In the genomic region with DNA sequence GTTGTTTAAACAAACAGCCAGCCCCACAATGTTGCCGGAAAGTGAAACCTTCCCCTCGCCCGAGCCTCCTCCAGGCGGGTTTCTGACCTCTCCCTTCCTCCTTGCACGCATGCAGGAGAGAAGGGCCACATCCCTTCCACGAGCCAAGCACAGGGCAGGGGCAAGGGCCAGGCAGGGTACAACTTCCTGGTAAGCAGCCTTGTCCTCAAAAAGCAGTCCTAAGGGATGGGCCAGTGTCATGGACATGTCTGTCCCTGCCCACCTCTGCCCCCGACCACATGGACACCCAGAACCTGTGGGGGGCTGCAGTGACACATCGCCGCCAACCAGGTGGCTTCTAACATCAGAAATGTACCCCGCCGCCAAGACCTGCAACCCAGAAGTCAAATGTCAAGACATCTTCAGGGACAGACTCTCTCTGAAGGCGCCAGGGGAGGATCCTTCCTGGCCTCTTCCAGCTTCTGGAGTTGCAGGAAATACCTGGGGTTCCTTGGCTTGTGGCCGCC, we compare ENCODE assay signal across 19 cellular contexts.
A peak's percentile ranks its signal among the peaks of the same experiment; 100 is the strongest.
DNase-seq lines count a peak whose midpoint lies in the region; ATAC-seq, FAIRE-seq and TF ChIP-seq lines count a peak whose summit lies in the region.
"Had no signal": no experiment of that assay in that cellular context is flagged by ENCODE, and none has a peak within 500 bp of the region (broad histone marks: within the 10 kb centered on the region; RNA-seq: fewer than 3 reads in every experiment).

No MANE protein-coding gene starts in this region.

- H3K4me3 ChIP-seq in liver (ENCODE audit: low read depth in 1 of 3, low read length in 3 of 3) (no peak overlapping the region), HepG2 (replicated peaks in 1 of 3; ENCODE audit: insufficient read depth in 1 of 3, low read depth in 2 of 3, low read length in 3 of 3) (no peak overlapping the region), osteoblast (ENCODE audit: insufficient read depth, low read length) (no peak overlapping the region)
- H3K4me3 ChIP-seq: pancreas, PC-9, thoracic aorta had no signal

- no peak overlapping the region for H3K9ac ChIP-seq in liver (ENCODE audit: low read depth in 1 of 2, low read length in 2 of 2)
- no peak overlapping the region for H3K9ac ChIP-seq in HepG2 (ENCODE audit: insufficient read depth, low read depth, low read length)
- H3K9ac ChIP-seq: SK-N-SH had no signal

- H2AFZ ChIP-seq in HepG2 (ENCODE audit: low read length), result no peak overlapping the region
- no peak overlapping the region for H2AFZ ChIP-seq in osteoblast (ENCODE audit: low read length)
- H2AFZ ChIP-seq: PC-9 had no signal

- TF ChIP-seq EP300 in HepG2 (IDR thresholded peaks at IDR 0.05; ENCODE audit: low read depth in 2 of 2, low read length in 2 of 2), result no peak
- TF ChIP-seq EP300 in HepG2 (CRISPR knock-in tag; IDR thresholded peaks at IDR 0.05; ENCODE audit: borderline replicate concordance), result no peak

- TF ChIP-seq RAD21 in liver (IDR thresholded peaks at IDR 0.05) (no peak), HepG2 (CRISPR knock-in tag; IDR thresholded peaks at IDR 0.05) (no peak)

- TF ChIP-seq POLR2A in HepG2 (IDR thresholded peaks at IDR 0.05; ENCODE audit: insufficient read depth in 1 of 2, low read depth in 2 of 2, low read length in 2 of 2), result no peak

- H3K36me3 ChIP-seq in liver (ENCODE audit: control insufficient read depth in 4 of 4, insufficient read depth in 3 of 4, low read depth in 1 of 4, low read length in 3 of 4), result peaks cover 0 to 7% (median 3%) of the 10 kb centered on the region in 4 donors
- peaks cover 10 to 56% of the 10 kb centered on the region in 2 experiments; a peak in 4 of 5 replicates for H3K36me3 ChIP-seq in HepG2 (replicated peaks in 1 of 2; ENCODE audit: control insufficient read depth in 1 of 2, insufficient read depth in 2 of 2, low read length in 2 of 2)
- no peaks in the 10 kb centered on the region for H3K36me3 ChIP-seq in osteoblast (ENCODE audit: insufficient read depth, low read length)

- no peak for FAIRE-seq in HepG2 (lab: Jason Lieb, UNC)
- FAIRE-seq: pancreas had no signal

- BruUV-seq in HepG2 (replicated peaks; lab: Mats Ljungman, UMichigan), result no TSS peak

- peaks cover 16% of the 10 kb centered on the region; the same call in 1 of the 2 replicates for H4K20me1 ChIP-seq in HepG2 (ENCODE audit: insufficient read depth, low read length)
- peaks cover 35% of the 10 kb centered on the region for H4K20me1 ChIP-seq in osteoblast (ENCODE audit: insufficient read depth, low read length)

- DNase-seq in HepG2 (ENCODE audit: low spot score), result no peak
- peak; percentile 71 for DNase-seq in cardiac septum (ENCODE audit: low spot score)
- DNase-seq in osteoblast (ENCODE audit: insufficient read length, low spot score, missing footprints), result peak; percentile 15
- DNase-seq in NCI-H345 treated with DMSO at 0.1 percent for 48 hours (lab: John Stamatoyannopoulos, UW; ENCODE audit: unreplicated experiment), result no peak
- no peak for DNase-seq in NCI-H82 treated with DMSO at 0.1 percent for 48 hours (lab: John Stamatoyannopoulos, UW; ENCODE audit: unreplicated experiment)
- DNase-seq: CD4-positive, alpha-beta memory T cell; DMS79; NCI-H1436; NCI-H2171 treated with DMSO at 0.1 percent for 48 hours; NCI-H748 treated with DMSO at 0.1 percent for 48 hours; SK-N-SH; stimulated activated CD4-positive, alpha-beta T cell treated with anti-CD3 and anti-CD28 coated beads, Interleukin-4, amount 100 ng/mL, for 4 hours; T1000 had no signal

- H3K4me2 ChIP-seq in HepG2 (ENCODE audit: low read depth, low read length), result no peak overlapping the region
- no peak overlapping the region for H3K4me2 ChIP-seq in osteoblast (ENCODE audit: insufficient read depth, low read length)
- H3K4me2 ChIP-seq: PC-9, SK-N-SH had no signal

- H3K79me2 ChIP-seq in HepG2 (ENCODE audit: insufficient read depth, low read length), result peaks cover 5% of the 10 kb centered on the region
- H3K79me2 ChIP-seq in osteoblast (ENCODE audit: insufficient read depth, low read length), result peaks cover 5% of the 10 kb centered on the region

- CTCF ChIA-PET in HepG2 (lab: Yijun Ruan, JAX; ENCODE audit: low intra/inter-chr PET ratio, low total read pairs), result no interaction called here

- intact Hi-C loops in HepG2 (cut with micrococcal nuclease; ENCODE audit: unreplicated experiment) (loop anchor here (5.0 kb wide), 3 partner anchors 38 to 83 kb away; no protein-coding TSS in a partner anchor), cardiac septum (cut with DNase I) (loop anchor here (5.0 kb wide), 3 partner anchors 38 to 83 kb away; no protein-coding TSS in a partner anchor)

- ATAC-seq in HepG2 (no peak), HG02870 (IDR thresholded peaks at IDR 0.05; ENCODE audit: unreplicated experiment) (no peak), GM19324 (IDR thresholded peaks at IDR 0.05; ENCODE audit: low FRiP score, unreplicated experiment) (no peak)

- 73% methylated on average over 13 of the region's 13 CpGs for WGBS in liver
- 93% methylated on average over 6 of the region's 13 CpGs for WGBS in HepG2 (ENCODE audit: low lambda C conversion rate)

- H3K4me1 ChIP-seq in liver (ENCODE audit: control insufficient read depth in 4 of 4, insufficient read depth in 4 of 4, low read length in 3 of 4) (peaks cover 0 to 13% (median 4%) of the 10 kb centered on the region in 4 donors), HepG2 (ENCODE audit: insufficient read depth, low read length) (no peaks in the 10 kb centered on the region), osteoblast (ENCODE audit: insufficient read depth, low read length) (peaks cover 5% of the 10 kb centered on the region)
- H3K4me1 ChIP-seq: pancreas had no signal

- in situ Hi-C loops in HepG2 (cut with HindIII; ENCODE audit: extremely low pct_ligation_motif_present, low pct_unique_long_range_greater_than_20kb), result no loop called here

- POLR2A ChIA-PET in HepG2 (lab: Yijun Ruan, JAX), result no interaction called here

- no peak overlapping the region for H3K27ac ChIP-seq in liver (ENCODE audit: low read depth in 1 of 2, low read length in 2 of 2)
- no peak overlapping the region for H3K27ac ChIP-seq in HepG2 (ENCODE audit: extremely low read length, insufficient read depth, low read length)
- H3K27ac ChIP-seq in osteoblast (ENCODE audit: low read depth, low read length), result no peak overlapping the region
- H3K27ac ChIP-seq: pancreas, PC-9, thoracic aorta had no signal

- H3K9me3 ChIP-seq in liver (ENCODE audit: control insufficient read depth in 4 of 4, low read length in 3 of 4) (no peaks in the 10 kb centered on the region), HepG2 (ENCODE audit: low read length) (no peaks in the 10 kb centered on the region), osteoblast (ENCODE audit: low read depth, low read length) (no peaks in the 10 kb centered on the region)
- H3K9me3 ChIP-seq: pancreas, SK-N-SH, thoracic aorta had no signal

- H3K27me3 ChIP-seq in liver (ENCODE audit: control insufficient read depth in 4 of 4, insufficient read depth in 4 of 4, low read length in 3 of 4), result no peaks in the 10 kb centered on the region
- H3K27me3 ChIP-seq in HepG2 (ENCODE audit: control insufficient read depth in 1 of 2, insufficient read depth in 2 of 2, low read length in 2 of 2), result no peaks in the 10 kb centered on the region
- H3K27me3 ChIP-seq in osteoblast (ENCODE audit: insufficient read depth, low read length), result no peaks in the 10 kb centered on the region
- H3K27me3 ChIP-seq: pancreas had no signal

- no peak for TF ChIP-seq CTCF in liver (IDR thresholded peaks at IDR 0.05; ENCODE audit: low read depth, low read length, missing input control)
- TF ChIP-seq CTCF in HepG2 (CRISPR knock-in tag; IDR thresholded peaks at IDR 0.05), result no peak
- no peak for TF ChIP-seq CTCF in osteoblast (IDR thresholded peaks at IDR 0.05; ENCODE audit: extremely low read depth, low read depth, low read length)

TF ChIP-seq in HepG2, 621 proteins besides CTCF, POLR2A, EP300 and RAD21 (continues in another document):
- TF ChIP-seq HCFC1 (IDR thresholded peaks at IDR 0.05; ENCODE audit: low read depth, low read length) (no peak), FOXO1 (CRISPR knock-in tag; IDR thresholded peaks at IDR 0.05) (no peak)
- TF ChIP-seq, protein P1, sequence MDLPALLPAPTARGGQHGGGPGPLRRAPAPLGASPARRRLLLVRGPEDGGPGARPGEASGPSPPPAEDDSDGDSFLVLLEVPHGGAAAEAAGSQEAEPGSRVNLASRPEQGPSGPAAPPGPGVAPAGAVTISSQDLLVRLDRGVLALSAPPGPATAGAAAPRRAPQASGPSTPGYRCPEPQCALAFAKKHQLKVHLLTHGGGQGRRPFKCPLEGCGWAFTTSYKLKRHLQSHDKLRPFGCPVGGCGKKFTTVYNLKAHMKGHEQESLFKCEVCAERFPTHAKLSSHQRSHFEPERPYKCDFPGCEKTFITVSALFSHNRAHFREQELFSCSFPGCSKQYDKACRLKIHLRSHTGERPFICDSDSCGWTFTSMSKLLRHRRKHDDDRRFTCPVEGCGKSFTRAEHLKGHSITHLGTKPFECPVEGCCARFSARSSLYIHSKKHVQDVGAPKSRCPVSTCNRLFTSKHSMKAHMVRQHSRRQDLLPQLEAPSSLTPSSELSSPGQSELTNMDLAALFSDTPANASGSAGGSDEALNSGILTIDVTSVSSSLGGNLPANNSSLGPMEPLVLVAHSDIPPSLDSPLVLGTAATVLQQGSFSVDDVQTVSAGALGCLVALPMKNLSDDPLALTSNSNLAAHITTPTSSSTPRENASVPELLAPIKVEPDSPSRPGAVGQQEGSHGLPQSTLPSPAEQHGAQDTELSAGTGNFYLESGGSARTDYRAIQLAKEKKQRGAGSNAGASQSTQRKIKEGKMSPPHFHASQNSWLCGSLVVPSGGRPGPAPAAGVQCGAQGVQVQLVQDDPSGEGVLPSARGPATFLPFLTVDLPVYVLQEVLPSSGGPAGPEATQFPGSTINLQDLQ (CRISPR knock-in tag; IDR thresholded peaks at IDR 0.05), result no peak

Comparison
In these comparisons a context has a peak if more than half of its experiments do, and no peak if none do; other contexts are left out.
1. DNase-seq: peak in cardiac septum (single experiment) and osteoblast (single experiment); none in HepG2 (single experiment), NCI-H345 treated with DMSO at 0.1 percent for 48 hours (single experiment) and NCI-H82 treated with DMSO at 0.1 percent for 48 hours (single experiment).